10 cellular contexts compared by ENCODE assay signal in the genomic region with DNA sequence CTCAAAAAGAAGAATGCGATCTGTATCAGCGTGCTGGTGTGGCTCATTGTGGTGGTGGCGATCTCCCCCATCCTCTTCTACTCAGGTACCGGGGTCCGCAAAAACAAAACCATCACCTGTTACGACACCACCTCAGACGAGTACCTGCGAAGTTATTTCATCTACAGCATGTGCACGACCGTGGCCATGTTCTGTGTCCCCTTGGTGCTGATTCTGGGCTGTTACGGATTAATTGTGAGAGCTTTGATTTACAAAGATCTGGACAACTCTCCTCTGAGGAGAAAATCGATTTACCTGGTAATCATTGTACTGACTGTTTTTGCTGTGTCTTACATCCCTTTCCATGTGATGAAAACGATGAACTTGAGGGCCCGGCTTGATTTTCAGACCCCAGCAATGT. TPM values are rescaled to one million over a fixed set of nuclear protein-coding genes. Genes with fewer than 3 reads are reported as not detected.
A peak's percentile ranks its signal among the peaks of the same experiment; 100 is the strongest.
DNase-seq lines count a peak whose midpoint lies in the region; ATAC-seq and TF ChIP-seq lines count a peak whose summit lies in the region.
"Had no signal": no experiment of that assay in that cellular context is flagged by ENCODE, and none has a peak within 500 bp of the region (broad histone marks: within the 10 kb centered on the region; RNA-seq: fewer than 3 reads in every experiment).

No MANE protein-coding gene starts in this region.

- H3K9me3 Mint-ChIP-seq in T-cell, result no peaks in the 10 kb centered on the region
- no peaks in the 10 kb centered on the region for H3K9me3 Mint-ChIP-seq in progenitor cell of endocrine pancreas (ENCODE audit: low read depth)

- DNase-seq in T-cell, result no peak
- no peak for DNase-seq in fibroblast of pulmonary artery (ENCODE audit: low read depth)
- no peak for DNase-seq in progenitor cell of endocrine pancreas (ENCODE audit: low spot score, unreplicated experiment)
- no peak for DNase-seq in NCI-H146 treated with DMSO at 0.1 percent for 48 hours (lab: John Stamatoyannopoulos, UW; ENCODE audit: unreplicated experiment)
- DNase-seq in cerebellum (ENCODE audit: low spot score), result no peak
- no peak for DNase-seq in 8988T
- no peak for DNase-seq in Kasumi-1 (lab: John Stamatoyannopoulos, UW)
- DNase-seq: NK-92 treated with Interleukin-12 subunit alpha and Interleukin-12 subunit beta, amount 100 ng/mL, for 24 hours; stimulated activated CD4-positive, alpha-beta T cell treated with anti-CD3 and anti-CD28 coated beads, Interleukin-1b, Interleukin-23, amount 100 ng/mL, for 48 hours had no signal

- no peaks in the 10 kb centered on the region for H3K36me3 Mint-ChIP-seq in T-cell
- no peaks in the 10 kb centered on the region for H3K36me3 Mint-ChIP-seq in progenitor cell of endocrine pancreas (ENCODE audit: insufficient read depth)

- no peak for TF ChIP-seq CTCF in fibroblast of pulmonary artery (IDR thresholded peaks at IDR 0.05; ENCODE audit: low read length, missing control alignments)
- TF ChIP-seq CTCF in progenitor cell of endocrine pancreas (IDR thresholded peaks at IDR 0.05; ENCODE audit: unreplicated experiment), result no peak

- peak overlapping the region in 1 of 2 donors; percentile 14 for H3K27ac Mint-ChIP-seq in T-cell
- H3K27ac Mint-ChIP-seq in progenitor cell of endocrine pancreas, result no peak overlapping the region

- H3K4me1 Mint-ChIP-seq in T-cell (peaks cover 14 to 21% (median 17%) of the 10 kb centered on the region in 3 donors), progenitor cell of endocrine pancreas (ENCODE audit: low read depth) (peaks cover 15% of the 10 kb centered on the region)

- H3K9me3 ChIP-seq in ES-I3 (ENCODE audit: control insufficient read depth, insufficient read depth, low read length), result no peaks in the 10 kb centered on the region

- POLR2A ChIA-PET in T-cell (lab: Charles Lee), result no interaction called here

- H3K4me1 ChIP-seq in ES-I3 (ENCODE audit: insufficient read depth, low read length), result no peaks in the 10 kb centered on the region

- peak overlapping the region; percentile 76 for H3K4me3 ChIP-seq in fibroblast of pulmonary artery (replicated peaks; ENCODE audit: low read depth, low read length)

- H3K9ac ChIP-seq in ES-I3 (ENCODE audit: low read depth, low read length), result peak overlapping the region; percentile 83

- no peak for ATAC-seq in T-cell (replicated peaks in 1 of 4)

- CTCF ChIA-PET in T-cell (lab: Charles Lee), result no interaction called here

- H3K4me3 Mint-ChIP-seq in T-cell (peak overlapping the region; percentile 57 to 84 (median 66)), progenitor cell of endocrine pancreas (ENCODE audit: low read depth) (peak overlapping the region; percentile 94)

- no peaks in the 10 kb centered on the region for H3K36me3 ChIP-seq in ES-I3 (ENCODE audit: insufficient read depth, low read length)

- H3K27me3 Mint-ChIP-seq in T-cell, result peaks cover 14 to 41% of the 10 kb centered on the region in 2 donors
- H3K27me3 Mint-ChIP-seq in progenitor cell of endocrine pancreas, result peaks cover 32% of the 10 kb centered on the region

RNA-seq across cellular contexts. Expression of gene P2RY1, which starts 1.3 kb away (rescaled TPM):
- total RNA-seq in T-cell (under 1 TPM in 4 of 5 donors, not detected in 1; 0.23 to 0.44 (median 0.31) TPM), progenitor cell of endocrine pancreas (2.1 and 2.3 TPM in 2 replicates), cerebellum (32.8 TPM)

Comparison
In these comparisons a context has a peak if more than half of its experiments do, and no peak if none do; other contexts are left out.
1. RNA of gene P2RY1, which starts 1.3 kb away (total RNA-seq): 32.8 TPM in cerebellum (single experiment); 2.1 to 2.3 TPM in progenitor cell of endocrine pancreas and 0.23 to 0.44 TPM in T-cell; every median in the first group is over 10 times any median in the second.